Comparison of ENCODE assay signal across 7 cellular contexts in genomic region chr3:114214542-114215341, GRCh38. TPM values are rescaled to one million over a fixed set of nuclear protein-coding genes. Genes with fewer than 3 reads are reported as not detected.
DNase-seq lines count a peak whose midpoint lies in the region; ATAC-seq, FAIRE-seq and TF ChIP-seq lines count a peak whose summit lies in the region.

No MANE protein-coding gene starts in this region.

- peak; percentile 77 for FAIRE-seq in GM19239 (lab: Jason Lieb, UNC)
- FAIRE-seq in small intestine (lab: Jason Lieb, UNC), result no peak

- 51 to 60% (median 54%) methylated on average over 6 of the region's 6 CpGs for WGBS in small intestine, 3 donors
- WGBS in aorta, 2 donors, result 65 to 67% methylated on average over 6 of the region's 6 CpGs

- no peak overlapping the region for H3K27ac ChIP-seq in HL-60 (replicated peaks)
- peak overlapping the region; percentile 82 to 83 for H3K27ac ChIP-seq in small intestine (ENCODE audit: low read depth in 1 of 2, low read length in 1 of 2)
- H3K27ac ChIP-seq in aorta (ENCODE audit: low read depth in 1 of 2, low read length in 2 of 2), result no peak overlapping the region

- H3K27me3 ChIP-seq in HL-60 (ENCODE audit: insufficient read depth, poor library complexity, severe bottlenecking) (peaks cover 5% of the 10 kb centered on the region), small intestine (ENCODE audit: control insufficient read depth in 2 of 2, insufficient read depth in 2 of 2, low read length in 2 of 2) (no peaks in the 10 kb centered on the region), aorta (ENCODE audit: control insufficient read depth in 1 of 2, insufficient read depth in 2 of 2, low read length in 1 of 2) (no peaks in the 10 kb centered on the region)

- DNase-seq in GM19239 (ENCODE audit: insufficient read length, low spot score) (no peak), HL-60 (ENCODE audit: low read depth in 1 of 2, low spot score in 1 of 2) (no peak), dermis microvascular lymphatic vessel endothelial cell (ENCODE audit: low read depth in 2 of 2) (peak; percentile 27 to 63), small intestine (peak; percentile 65), aorta (no peak)

- intact Hi-C loops in aorta (cut with DNase I), result no loop called here

- no peak for TF ChIP-seq CTCF in HL-60 (IDR thresholded peaks at IDR 0.05; ENCODE audit: insufficient read depth, low read length)

- H3K4me3 ChIP-seq in HL-60 (replicated peaks; ENCODE audit: insufficient read depth, low read length), result peak overlapping the region; percentile 40
- H3K4me3 ChIP-seq in small intestine (ENCODE audit: low read depth in 1 of 2, low read length in 2 of 2), result peak overlapping the region in 1 of 2 donors; percentile 10
- H3K4me3 ChIP-seq in aorta (ENCODE audit: low read length in 2 of 2), result no peak overlapping the region

- H3K4me1 ChIP-seq in small intestine (ENCODE audit: control insufficient read depth in 2 of 2, insufficient read depth in 1 of 2, low read depth in 1 of 2, low read length in 1 of 2) (no peaks in the 10 kb centered on the region), aorta (ENCODE audit: control insufficient read depth in 1 of 2, insufficient read depth in 2 of 2, low read length in 2 of 2) (no peaks in the 10 kb centered on the region)

- H3K9me3 ChIP-seq in small intestine (ENCODE audit: control insufficient read depth, low read depth), result no peaks in the 10 kb centered on the region
- H3K9me3 ChIP-seq in aorta (ENCODE audit: control insufficient read depth, low read length), result no peaks in the 10 kb centered on the region

- H3K36me3 ChIP-seq in small intestine (ENCODE audit: control insufficient read depth in 2 of 2, insufficient read depth in 2 of 2, low read length in 2 of 2) (no peaks in the 10 kb centered on the region), aorta (ENCODE audit: control insufficient read depth in 1 of 2, insufficient read depth in 2 of 2, low read length in 1 of 2) (no peaks in the 10 kb centered on the region)

- ATAC-seq in aorta (ENCODE audit: low FRiP score) (no peak), HG03139 (IDR thresholded peaks at IDR 0.05; ENCODE audit: unreplicated experiment) (no peak), GM19395 (IDR thresholded peaks at IDR 0.05; ENCODE audit: unreplicated experiment) (no peak)

RNA-seq across cellular contexts. Expression of gene ZNF80, which starts 22.6 kb away (rescaled TPM):
- total RNA-seq in dermis microvascular lymphatic vessel endothelial cell, result not detected in 2 replicates
- polyA plus RNA-seq in small intestine, result under 1 TPM in 1 of 3 donors, not detected in 2; 0.01 TPM
- under 1 TPM in 1 of 2 donors, not detected in 1; 0.15 TPM for total RNA-seq in aorta
- polyA plus RNA-seq in aorta, result not detected

RNA-seq across cellular contexts. Expression of gene DRD3, which starts 35.9 kb away (rescaled TPM):
- total RNA-seq in dermis microvascular lymphatic vessel endothelial cell (not detected in 2 replicates), aorta (not detected)
- polyA plus RNA-seq in small intestine (not detected), aorta (not detected)

Comparison
In these comparisons a context has a peak if more than half of its experiments do, and no peak if none do; other contexts are left out.
1. DNase-seq: peak in dermis microvascular lymphatic vessel endothelial cell (2 of 2) and small intestine (single experiment); none in GM19239 (single experiment), HL-60 (0 of 2) and aorta (0 of 2).
2. H3K27ac ChIP-seq: peak in small intestine (2 of 2); none in HL-60 (single experiment) and aorta (0 of 2).